In the genomic region with DNA sequence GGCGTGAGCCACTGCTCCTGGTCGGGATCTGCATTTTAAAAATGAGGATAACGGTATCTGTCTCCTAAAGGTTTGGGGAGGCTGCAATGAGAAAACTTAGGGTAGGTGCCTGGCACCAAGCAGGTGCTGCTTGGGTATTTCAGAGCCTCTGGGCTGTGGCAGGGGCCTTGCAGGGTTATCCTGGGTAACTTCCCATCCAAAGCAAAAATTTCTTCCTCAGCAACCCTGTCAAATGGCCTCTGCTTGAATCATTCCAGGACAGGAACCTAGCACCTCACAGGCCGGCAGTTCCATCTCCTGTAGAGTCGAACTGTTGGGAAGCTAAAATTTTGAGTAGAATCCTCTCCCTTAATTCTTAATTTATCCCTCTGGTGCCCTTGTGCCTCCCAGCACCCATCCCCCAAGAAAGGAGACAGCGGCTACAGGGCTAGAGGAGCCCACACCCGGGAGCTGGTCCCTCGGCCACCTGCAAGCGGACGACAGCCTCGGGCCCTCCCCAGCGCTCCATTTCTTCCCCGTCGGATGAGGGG, we compare ENCODE assay signal across 11 cellular contexts. TPM values are rescaled to one million over a fixed set of nuclear protein-coding genes. Genes with fewer than 3 reads are reported as not detected.
DNase-seq lines count a peak whose midpoint lies in the region; ATAC-seq, FAIRE-seq and TF ChIP-seq lines count a peak whose summit lies in the region.
"Had no signal": no experiment of that assay in that cellular context is flagged by ENCODE, and none has a peak within 500 bp of the region (broad histone marks: within the 10 kb centered on the region; RNA-seq: fewer than 3 reads in every experiment).

No MANE protein-coding gene starts in this region.

- FAIRE-seq in astrocyte (lab: Jason Lieb, UNC), result no peak
- FAIRE-seq: endometrium, small intestine had no signal

- ATAC-seq in HG02571 (IDR thresholded peaks at IDR 0.05; ENCODE audit: unreplicated experiment), result no peak

- peak overlapping the region; percentile 61 for H3K4me3 ChIP-seq in astrocyte (ENCODE audit: insufficient read depth, low read depth, low read length)
- H3K4me3 ChIP-seq in lower leg skin (ENCODE audit: low read depth, poor library complexity, severe bottlenecking), result peak overlapping the region; percentile 16

- H3K9me3 Mint-ChIP-seq in activated naive CD4-positive, alpha-beta T cell treated with anti-CD3 and anti-CD28 coated beads, Interleukin-2, amount 50 U/mL, for 24 hours, result no peaks in the 10 kb centered on the region
- H3K9me3 Mint-ChIP-seq in astrocyte (ENCODE audit: unreplicated experiment) (peaks cover 9% of the 10 kb centered on the region), type B pancreatic cell (no peaks in the 10 kb centered on the region)

- no peak overlapping the region for H3K27ac Mint-ChIP-seq in activated naive CD4-positive, alpha-beta T cell treated with anti-CD3 and anti-CD28 coated beads, Interleukin-2, amount 50 U/mL, for 24 hours
- H3K27ac Mint-ChIP-seq in astrocyte (ENCODE audit: unreplicated experiment) (no peak overlapping the region), type B pancreatic cell (no peak overlapping the region)

- H3K27me3 ChIP-seq in astrocyte (ENCODE audit: insufficient read depth, low read length), result peaks cover 43% of the 10 kb centered on the region

- TF ChIP-seq POLR2A in lower leg skin (IDR thresholded peaks at IDR 0.05), result no peak

- H3K4me2 ChIP-seq in astrocyte (ENCODE audit: low read length), result peak overlapping the region; percentile 92

- peaks cover 12% of the 10 kb centered on the region for H3K4me1 Mint-ChIP-seq in activated naive CD4-positive, alpha-beta T cell treated with anti-CD3 and anti-CD28 coated beads, Interleukin-2, amount 50 U/mL, for 24 hours
- H3K4me1 Mint-ChIP-seq in astrocyte (ENCODE audit: low read depth, unreplicated experiment) (no peaks in the 10 kb centered on the region), type B pancreatic cell (ENCODE audit: unreplicated experiment) (peaks cover 6% of the 10 kb centered on the region)

- peak overlapping the region; percentile 85 for H2AFZ ChIP-seq in astrocyte (ENCODE audit: low read depth, low read length)

- WGBS in lower leg skin, 2 donors, result 31% methylated on average over 9 to 14 of the region's 14 CpGs

- H3K79me2 ChIP-seq in astrocyte (ENCODE audit: insufficient read depth, low read length), result no peaks in the 10 kb centered on the region

- H3K9me3 ChIP-seq in astrocyte (ENCODE audit: insufficient read depth, low read depth, low read length), result peaks cover 2% of the 10 kb centered on the region

- H3K9ac ChIP-seq in astrocyte (ENCODE audit: low read length), result no peak overlapping the region

- H3K27me3 Mint-ChIP-seq in activated naive CD4-positive, alpha-beta T cell treated with anti-CD3 and anti-CD28 coated beads, Interleukin-2, amount 50 U/mL, for 24 hours, result peaks cover 16% of the 10 kb centered on the region
- H3K27me3 Mint-ChIP-seq in astrocyte (ENCODE audit: low read depth, unreplicated experiment) (peaks cover 63% of the 10 kb centered on the region), type B pancreatic cell (peaks cover 79% of the 10 kb centered on the region)

- TF ChIP-seq CTCF in astrocyte (IDR thresholded peaks at IDR 0.05; ENCODE audit: insufficient read depth, low read depth, low read length) (no peak), lower leg skin (IDR thresholded peaks at IDR 0.05) (no peak), type B pancreatic cell (conservative IDR thresholded peaks at IDR 0.05) (no peak)

- DNase-seq in activated naive CD4-positive, alpha-beta T cell treated with anti-CD3 and anti-CD28 coated beads, Interleukin-2, amount 50 U/mL, for 16 hours, result no peak
- DNase-seq in astrocyte (ENCODE audit: low read depth) (no peak), lower leg skin (ENCODE audit: low spot score in 2 of 2) (no peak), type B pancreatic cell (ENCODE audit: extremely low spot score, unreplicated experiment) (no peak), AG20443 (ENCODE audit: low spot score) (no peak), GOT3 (lab: John Stamatoyannopoulos, UW) (no peak)
- DNase-seq: DND-41 had no signal

- intact Hi-C loops in lower leg skin (cut with DNase I; ENCODE audit: low total_unique reads), result no loop called here

- no peaks in the 10 kb centered on the region for H3K36me3 ChIP-seq in astrocyte (ENCODE audit: insufficient read depth, low read length)

- H3K36me3 Mint-ChIP-seq in activated naive CD4-positive, alpha-beta T cell treated with anti-CD3 and anti-CD28 coated beads, Interleukin-2, amount 50 U/mL, for 24 hours, result no peaks in the 10 kb centered on the region
- peaks cover 6% of the 10 kb centered on the region for H3K36me3 Mint-ChIP-seq in astrocyte (ENCODE audit: low read depth, unreplicated experiment)
- H3K36me3 Mint-ChIP-seq in type B pancreatic cell, result no peaks in the 10 kb centered on the region

- H3K4me3 Mint-ChIP-seq in activated naive CD4-positive, alpha-beta T cell treated with anti-CD3 and anti-CD28 coated beads, Interleukin-2, amount 50 U/mL, for 24 hours, result peak overlapping the region; percentile 65
- H3K4me3 Mint-ChIP-seq in astrocyte (ENCODE audit: unreplicated experiment) (peak overlapping the region; percentile 64), type B pancreatic cell (peak overlapping the region; percentile 62)

- H3K27ac ChIP-seq in astrocyte (ENCODE audit: low read depth, low read length), result no peak overlapping the region

- H4K20me1 ChIP-seq in astrocyte (ENCODE audit: insufficient read depth, low read length), result no peaks in the 10 kb centered on the region

- H3K4me1 ChIP-seq in astrocyte (ENCODE audit: insufficient read depth, low read length), result peaks cover 10% of the 10 kb centered on the region

RNA-seq across cellular contexts. Expression of gene CGREF1, which starts 0.9 kb away (rescaled TPM):
- 1.8 and 3.0 TPM in 2 replicates for total RNA-seq in astrocyte
- 1 to 10 TPM in 1 of 4 donors, under 1 TPM in 3; 0.34 to 2.1 (median 0.48) TPM for total RNA-seq in lower leg skin
- 1.8 and 2.4 TPM in 2 replicates for total RNA-seq in type B pancreatic cell (ENCODE audit: low replicate concordance)

RNA-seq across cellular contexts. Expression of gene ABHD1, which starts 5.6 kb away (rescaled TPM):
- total RNA-seq in astrocyte (not detected in 2 replicates), lower leg skin (under 1 TPM in 2 of 4 donors, not detected in 2; 0.57 to 0.94 TPM), type B pancreatic cell (ENCODE audit: low replicate concordance) (0.12 and 0.51 TPM in 2 replicates)

RNA-seq across cellular contexts. Expression of gene PREB, which starts 16.4 kb away (rescaled TPM):
- total RNA-seq in astrocyte (48.9 and 49.2 TPM in 2 replicates), lower leg skin (10 to 100 TPM; 41.2 to 76.5 (median 53.5) TPM), type B pancreatic cell (ENCODE audit: low replicate concordance) (52.3 and 53.6 TPM in 2 replicates)

RNA-seq across cellular contexts. Expression of gene PRR30, which starts 21.1 kb away (rescaled TPM):
- not detected in 2 replicates for total RNA-seq in astrocyte
- total RNA-seq in lower leg skin, result not detected
- total RNA-seq in type B pancreatic cell (ENCODE audit: low replicate concordance), result not detected in 2 replicates

RNA-seq across cellular contexts. Expression of gene TCF23, which starts 30.7 kb away (rescaled TPM):
- not detected in 2 replicates for total RNA-seq in astrocyte
- not detected for total RNA-seq in lower leg skin
- total RNA-seq in type B pancreatic cell (ENCODE audit: low replicate concordance), result not detected in 2 replicates
